In genomic region chr7:514651-515598, GRCh38 we compare ENCODE assay signal across 9 cellular contexts. TPM values are rescaled to one million over a fixed set of nuclear protein-coding genes. Genes with fewer than 3 reads are reported as not detected.
DNase-seq lines count a peak whose midpoint lies in the region; ATAC-seq and TF ChIP-seq lines count a peak whose summit lies in the region.
"Had no signal": no experiment of that assay in that cellular context is flagged by ENCODE, and none has a peak within 500 bp of the region (broad histone marks: within the 10 kb centered on the region; RNA-seq: fewer than 3 reads in every experiment).

No MANE protein-coding gene starts in this region.

- no peak for ATAC-seq in GM19467 (IDR thresholded peaks at IDR 0.05; ENCODE audit: unreplicated experiment)
- no peak for ATAC-seq in left lobe of liver
- ATAC-seq: Panc1 had no signal

- CTCF ChIA-PET in HEK293T (lab: Yijun Ruan, JAX): no interaction called here

- peak overlapping the region in 10 of 11 experiments; percentile 31 to 78 (median 63); a peak in 18 of 22 replicates for H3K4me2 ChIP-seq in BLaER1 treated with 17β-estradiol and CSF1 and Interleukin-3, amounts not matched to agents 10 nM and 100 nM

- no peak for TF ChIP-seq CTCF in colonic mucosa (IDR thresholded peaks at IDR 0.05)

- H4K20me1 ChIP-seq in BLaER1 treated with 17β-estradiol and CSF1 and Interleukin-3, amounts not matched to agents 10 nM and 100 nM: peaks cover 35 to 71% (median 52%) of the 10 kb centered on the region in 11 experiments; a peak in 20 of 22 replicates

- peaks cover 56 to 87% (median 82%) of the 10 kb centered on the region in 11 experiments for H3K27me3 ChIP-seq in BLaER1 treated with 17β-estradiol and CSF1 and Interleukin-3, amounts not matched to agents 10 nM and 100 nM
- H3K27me3 ChIP-seq in colonic mucosa: no peaks in the 10 kb centered on the region

- no peak overlapping the region for H3K4me3 ChIP-seq in BLaER1 treated with 17β-estradiol and CSF1 and Interleukin-3, amounts not matched to agents 10 nM and 100 nM
- no peak overlapping the region for H3K4me3 ChIP-seq in colonic mucosa

- DNase-seq in LHCN-M2 (ENCODE audit: low read depth): peak; percentile 73
- DNase-seq in colonic mucosa: peak; percentile 87
- DNase-seq in myocyte (ENCODE audit: low read depth): peak; percentile 98
- DNase-seq in left lobe of liver (ENCODE audit: low spot score): no peak
- DNase-seq in activated CD8-positive, alpha-beta memory T cell treated with anti-CD3 and anti-CD28 coated beads, Interleukin-2, amount 50 U/mL, for 4 hours: no peak
- DNase-seq in HEK293T (ENCODE audit: extremely low spot score): no peak

- peaks cover 0 to 3% (median 0%) of the 10 kb centered on the region in 11 experiments; a peak in 3 of 22 replicates for H3K36me3 ChIP-seq in BLaER1 treated with 17β-estradiol and CSF1 and Interleukin-3, amounts not matched to agents 10 nM and 100 nM
- peaks cover 1% of the 10 kb centered on the region for H3K36me3 ChIP-seq in colonic mucosa

- H3K9ac ChIP-seq in BLaER1 treated with 17β-estradiol and CSF1 and Interleukin-3, amounts not matched to agents 10 nM and 100 nM: no peak overlapping the region
- peak overlapping the region in 1 of 2 donors; percentile 64 for H3K9ac ChIP-seq in colonic mucosa (ENCODE audit: low read depth in 2 of 2, low read length in 2 of 2)

- intact Hi-C loops in colonic mucosa (cut with DNase I): loop anchor here (5.0 kb wide), 1 partner anchor 183 kb away; no protein-coding TSS in a partner anchor

- POLR2A ChIA-PET in HEK293T (lab: Yijun Ruan, JAX): no interaction called here

- peaks cover 25 to 54% (median 47%) of the 10 kb centered on the region in 10 experiments for H3K4me1 ChIP-seq in BLaER1 treated with 17β-estradiol and CSF1 and Interleukin-3, amounts not matched to agents 10 nM and 100 nM
- H3K4me1 ChIP-seq in colonic mucosa: peaks cover 18% of the 10 kb centered on the region

- H3K9me3 ChIP-seq in BLaER1 treated with 17β-estradiol and CSF1 and Interleukin-3, amounts not matched to agents 10 nM and 100 nM (replicated peaks in 1 of 11): no peaks in the 10 kb centered on the region
- H3K9me3 ChIP-seq in colonic mucosa: no peaks in the 10 kb centered on the region

- H3K27ac ChIP-seq in BLaER1 treated with 17β-estradiol and CSF1 and Interleukin-3, amounts not matched to agents 10 nM and 100 nM: no peak overlapping the region
- no peak overlapping the region for H3K27ac ChIP-seq in colonic mucosa

TF ChIP-seq in HEK293T, 16 proteins besides CTCF, POLR2A, EP300 and RAD21:
- TF ChIP-seq FOXA1 (IDR thresholded peaks at IDR 0.05) (no peak), PKNOX1 (IDR thresholded peaks at IDR 0.05) (no peak), ELF4 (IDR thresholded peaks at IDR 0.05) (no peak), LEF1 (IDR thresholded peaks at IDR 0.05; ENCODE audit: borderline replicate concordance) (no peak), NFRKB (IDR thresholded peaks at IDR 0.05) (no peak)

RNA-seq across cellular contexts. Expression of gene PDGFA, which starts 4.7 kb away (rescaled TPM):
- 33.7 and 37.0 TPM in 2 replicates for total RNA-seq in LHCN-M2 (2014; rRNA removed)
- 40.0 TPM for polyA plus RNA-seq in LHCN-M2 (2012)
- 10 to 100 TPM; 34.9 to 50.5 TPM for total RNA-seq in colonic mucosa
- total RNA-seq in myocyte: 38.6 and 48.4 TPM in 2 replicates
- polyA plus RNA-seq in myocyte (2012): 46.7 TPM
- 2.7 TPM for total RNA-seq in left lobe of liver

Comparison
In these comparisons a context has a peak if more than half of its experiments do, and no peak if none do; other contexts are left out.
1. DNase-seq: peak in LHCN-M2 (single experiment), colonic mucosa (single experiment) and myocyte (single experiment); none in left lobe of liver (single experiment), activated CD8-positive, alpha-beta memory T cell treated with anti-CD3 and anti-CD28 coated beads, Interleukin-2, amount 50 U/mL, for 4 hours (single experiment) and HEK293T (single experiment).